Comparison of ENCODE assay signal across 8 cellular contexts in the genomic region with DNA sequence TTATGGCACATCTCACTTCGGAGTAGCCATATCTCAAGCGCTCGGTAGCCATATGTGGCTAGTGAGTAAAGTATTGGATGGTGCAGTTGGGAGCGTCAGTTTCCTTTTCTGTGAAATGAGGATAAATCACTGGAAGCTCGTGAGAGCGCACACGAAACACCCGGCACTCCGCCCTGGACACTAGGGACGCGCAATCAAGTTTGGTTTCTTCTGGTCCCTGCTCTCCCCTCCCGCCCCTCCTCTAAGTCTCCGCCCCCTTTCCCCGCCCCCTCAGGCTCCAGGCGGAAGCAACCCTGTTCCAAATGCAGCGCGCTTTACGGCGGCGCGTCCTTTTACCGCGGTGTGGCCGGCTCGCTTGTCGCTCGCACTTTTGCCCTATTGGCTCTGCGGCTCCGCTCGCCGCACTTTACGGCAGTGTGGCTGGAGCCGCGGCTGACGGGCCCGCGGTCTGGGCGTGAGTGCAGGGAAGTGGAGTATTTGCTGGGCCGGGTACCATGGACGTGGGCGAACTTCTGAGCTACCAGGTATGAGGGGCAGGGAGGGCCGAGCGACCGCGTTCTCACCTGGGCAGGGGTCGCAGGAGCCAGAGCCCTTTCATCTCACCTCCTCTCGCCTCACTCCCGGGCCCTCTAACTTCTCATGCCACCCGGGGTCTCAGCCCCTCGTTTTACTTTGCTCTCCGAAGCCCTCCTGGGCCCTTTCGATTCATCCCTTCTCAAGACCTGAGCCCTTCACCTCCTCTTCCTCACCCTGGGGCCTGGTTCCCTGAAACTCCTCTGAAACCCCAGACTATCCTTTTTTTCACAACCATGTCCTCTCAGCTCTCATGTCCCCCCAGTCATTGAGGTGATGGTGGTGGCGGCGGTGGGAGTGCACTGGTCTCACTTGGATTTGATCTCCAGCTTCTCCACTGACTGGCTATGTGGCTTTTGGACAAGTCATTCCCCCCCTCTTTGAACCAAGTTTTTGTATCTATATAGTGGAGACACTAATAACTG. TPM values are rescaled to one million over a fixed set of nuclear protein-coding genes. Genes with fewer than 3 reads are reported as not detected.
DNase-seq lines count a peak whose midpoint lies in the region; ATAC-seq, FAIRE-seq and TF ChIP-seq lines count a peak whose summit lies in the region.

A gene with protein sequence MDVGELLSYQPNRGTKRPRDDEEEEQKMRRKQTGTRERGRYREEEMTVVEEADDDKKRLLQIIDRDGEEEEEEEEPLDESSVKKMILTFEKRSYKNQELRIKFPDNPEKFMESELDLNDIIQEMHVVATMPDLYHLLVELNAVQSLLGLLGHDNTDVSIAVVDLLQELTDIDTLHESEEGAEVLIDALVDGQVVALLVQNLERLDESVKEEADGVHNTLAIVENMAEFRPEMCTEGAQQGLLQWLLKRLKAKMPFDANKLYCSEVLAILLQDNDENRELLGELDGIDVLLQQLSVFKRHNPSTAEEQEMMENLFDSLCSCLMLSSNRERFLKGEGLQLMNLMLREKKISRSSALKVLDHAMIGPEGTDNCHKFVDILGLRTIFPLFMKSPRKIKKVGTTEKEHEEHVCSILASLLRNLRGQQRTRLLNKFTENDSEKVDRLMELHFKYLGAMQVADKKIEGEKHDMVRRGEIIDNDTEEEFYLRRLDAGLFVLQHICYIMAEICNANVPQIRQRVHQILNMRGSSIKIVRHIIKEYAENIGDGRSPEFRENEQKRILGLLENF (plus strand): TSS at position 402 of the 998 bp plus-strand sequence. CDS start 93 bp downstream, at position 495.

- peak within 1 kb of the TSS; percentile 98 for H3K4me3 ChIP-seq in astrocyte (ENCODE audit: insufficient read depth, low read depth, low read length)
- H3K4me3 ChIP-seq in aorta (ENCODE audit: low read length in 2 of 2) = peak within 1 kb of the TSS; percentile 83 to 91

- FAIRE-seq in GM18507 (lab: Jason Lieb, UNC) (peak; percentile 90), astrocyte (lab: Jason Lieb, UNC) (no peak)

- no peak for TF ChIP-seq CTCF in astrocyte (IDR thresholded peaks at IDR 0.05; ENCODE audit: insufficient read depth, low read depth, low read length)

- H2AFZ ChIP-seq in astrocyte (ENCODE audit: low read depth, low read length) = peak within 1 kb of the TSS; percentile 99

- H3K36me3 Mint-ChIP-seq in astrocyte (ENCODE audit: low read depth, unreplicated experiment) = peaks cover 5% of the 10 kb centered on the region

- peak within 1 kb of the TSS; percentile 100 for H3K4me3 Mint-ChIP-seq in astrocyte (ENCODE audit: unreplicated experiment)

- no peaks in the 10 kb centered on the region for H3K9me3 Mint-ChIP-seq in astrocyte (ENCODE audit: unreplicated experiment)

- peaks cover 9% of the 10 kb centered on the region for H3K27me3 Mint-ChIP-seq in astrocyte (ENCODE audit: low read depth, unreplicated experiment)

- WGBS in aorta, 2 donors = 1% methylated on average over 51 to 54 of the region's 54 CpGs

- peak within 1 kb of the TSS; percentile 99 for H3K4me2 ChIP-seq in astrocyte (ENCODE audit: low read length)

- H3K79me2 ChIP-seq in astrocyte (ENCODE audit: insufficient read depth, low read length) = peaks cover 40% of the 10 kb centered on the region

- H3K36me3 ChIP-seq in astrocyte (ENCODE audit: insufficient read depth, low read length) (no peaks in the 10 kb centered on the region), aorta (ENCODE audit: control insufficient read depth in 1 of 2, insufficient read depth in 2 of 2, low read length in 1 of 2) (no peaks in the 10 kb centered on the region)

- H3K9ac ChIP-seq in astrocyte (ENCODE audit: low read length) = peak within 1 kb of the TSS; percentile 94

- H3K27me3 ChIP-seq in astrocyte (ENCODE audit: insufficient read depth, low read length) (peaks cover 6% of the 10 kb centered on the region), aorta (ENCODE audit: control insufficient read depth in 1 of 2, insufficient read depth in 2 of 2, low read length in 1 of 2) (peaks cover 0 to 1% of the 10 kb centered on the region in 2 donors)

- peaks cover 7% of the 10 kb centered on the region for H3K4me1 Mint-ChIP-seq in astrocyte (ENCODE audit: low read depth, unreplicated experiment)

- H3K4me1 ChIP-seq in astrocyte (ENCODE audit: insufficient read depth, low read length) = peaks cover 5% of the 10 kb centered on the region
- H3K4me1 ChIP-seq in aorta (ENCODE audit: control insufficient read depth in 1 of 2, insufficient read depth in 2 of 2, low read length in 2 of 2) = peaks cover 0 to 4% of the 10 kb centered on the region in 2 donors

- ATAC-seq in HG02981 (IDR thresholded peaks at IDR 0.05; ENCODE audit: unreplicated experiment) = peak; percentile 73
- ATAC-seq in aorta (ENCODE audit: low FRiP score) = peak; percentile 99

- intact Hi-C loops in aorta (cut with DNase I) = no loop called here

- H3K9me3 ChIP-seq in astrocyte (ENCODE audit: insufficient read depth, low read depth, low read length) (no peaks in the 10 kb centered on the region), aorta (ENCODE audit: control insufficient read depth, low read length) (no peaks in the 10 kb centered on the region)

- H3K27ac Mint-ChIP-seq in astrocyte (ENCODE audit: unreplicated experiment) = peak within 1 kb of the TSS; percentile 96

- peak within 1 kb of the TSS; percentile 57 for H3K27ac ChIP-seq in astrocyte (ENCODE audit: low read depth, low read length)
- no peak within 1 kb of the TSS for H3K27ac ChIP-seq in aorta (ENCODE audit: low read depth in 1 of 2, low read length in 2 of 2)

- peak; percentile 84 for DNase-seq in GM18507 (ENCODE audit: extremely low spot score, insufficient read length, low read depth)
- DNase-seq in NCI-H2029 treated with DMSO at 0.1 percent for 48 hours (lab: John Stamatoyannopoulos, UW) = peak; percentile 68
- DNase-seq in T-helper 22 cell (ENCODE audit: low read depth) = peak; percentile 93
- peak; percentile 94 for DNase-seq in astrocyte (ENCODE audit: low read depth)
- peak; percentile 90 for DNase-seq in hepatic stellate cell (ENCODE audit: low spot score)
- DNase-seq in renal cortical epithelial cell (ENCODE audit: low read depth) = peak; percentile 93
- peak; percentile 99 to 100 for DNase-seq in aorta

- H4K20me1 ChIP-seq in astrocyte (ENCODE audit: insufficient read depth, low read length) = peaks cover 23% of the 10 kb centered on the region

RNA-seq across cellular contexts. Expression of the gene that starts here (rescaled TPM):
- 59.6 and 67.0 TPM in 2 replicates for total RNA-seq in astrocyte
- total RNA-seq in renal cortical epithelial cell = 28.8 and 29.4 TPM in 2 replicates
- 10 to 100 TPM; 42.9 to 44.6 TPM for total RNA-seq in aorta
- polyA plus RNA-seq in aorta = 10 to 100 TPM; 64.1 to 71.2 TPM
